In the genomic region with DNA sequence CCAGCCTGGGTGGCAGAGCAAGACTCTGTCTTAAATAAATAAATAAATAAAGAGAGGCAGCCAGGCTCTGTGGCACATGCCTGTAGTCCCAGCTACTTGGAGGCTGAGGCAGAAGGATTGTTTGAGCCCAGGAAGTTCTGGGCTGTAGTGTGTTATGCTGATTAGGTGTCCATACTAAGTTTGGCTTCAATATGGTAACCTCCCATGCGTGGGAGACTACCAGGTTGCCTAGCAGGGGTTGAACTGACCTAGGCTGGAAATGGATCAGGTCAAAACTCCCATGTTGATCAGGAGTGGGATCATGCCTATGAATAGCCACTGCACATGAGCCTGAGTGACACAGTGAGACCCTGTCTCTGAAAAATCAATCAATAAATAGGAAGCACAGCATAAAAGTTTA, we compare ENCODE assay signal across 19 cellular contexts. TPM values are rescaled to one million over a fixed set of nuclear protein-coding genes. Genes with fewer than 3 reads are reported as not detected.
DNase-seq lines count a peak whose midpoint lies in the region; ATAC-seq and TF ChIP-seq lines count a peak whose summit lies in the region.
"Had no signal": no experiment of that assay in that cellular context is flagged by ENCODE, and none has a peak within 500 bp of the region (broad histone marks: within the 10 kb centered on the region; RNA-seq: fewer than 3 reads in every experiment).

No MANE protein-coding gene starts in this region.

- in situ Hi-C loops in IMR-90 (cut with MboI; ENCODE audit: low sequenced_read_pairs) = no loop called here

- H3K27ac ChIP-seq in DND-41 (ENCODE audit: low read length) (no peak overlapping the region), IMR-90 (ENCODE audit: insufficient read depth, low read length) (no peak overlapping the region), foreskin keratinocyte (no peak overlapping the region)

- no peaks in the 10 kb centered on the region for H3K27me3 ChIP-seq in DND-41 (ENCODE audit: insufficient read depth, low read length, poor library complexity)
- H3K27me3 ChIP-seq in IMR-90 (ENCODE audit: control insufficient read depth, insufficient read depth, low read length) = no peaks in the 10 kb centered on the region
- H3K27me3 ChIP-seq in foreskin keratinocyte = no peaks in the 10 kb centered on the region
- H3K27me3 ChIP-seq: BE2C had no signal

- CTCF ChIA-PET in IMR-90 (lab: Yijun Ruan, JAX) = no interaction called here

- peaks cover 14% of the 10 kb centered on the region for H3K79me2 ChIP-seq in DND-41 (ENCODE audit: insufficient read depth, low read length)

- H3K18ac ChIP-seq in IMR-90 (ENCODE audit: low read depth, low read length) = no peak overlapping the region

- dilution Hi-C loops in IMR-90 (cut with HindIII; ENCODE audit: low sequenced_read_pairs, unreplicated experiment) = no loop called here

- H3K36me3 Mint-ChIP-seq in T-helper 17 cell (ENCODE audit: low read depth) (peaks cover 5% of the 10 kb centered on the region), progenitor cell of endocrine pancreas (ENCODE audit: insufficient read depth) (no peaks in the 10 kb centered on the region)

- 0 out of 2 replicates have a peak, but pooled peaks cover 2% of the 10 kb centered on the region for H3K9me1 ChIP-seq in IMR-90 (ENCODE audit: insufficient read depth, low read length)

- H3K4me3 ChIP-seq in DND-41 (ENCODE audit: low read depth in 1 of 2, low read length in 2 of 2) (no peak overlapping the region), IMR-90 (ENCODE audit: insufficient read depth, low read depth, low read length) (no peak overlapping the region)

- no peak overlapping the region for H2BK5ac ChIP-seq in IMR-90 (ENCODE audit: low read depth, low read length, poor library complexity, severe bottlenecking)

- H4K20me1 ChIP-seq in DND-41 (ENCODE audit: insufficient read depth, low read length) (peaks cover 7% of the 10 kb centered on the region), IMR-90 (ENCODE audit: insufficient read depth, low read length) (peaks cover 10% of the 10 kb centered on the region)

- BruUV-seq in IMR-90 (replicated peaks; lab: Mats Ljungman, UMichigan) = no TSS peak

- H2BK120ac ChIP-seq in IMR-90 (ENCODE audit: low read depth, low read length) = no peak overlapping the region

- peaks cover 0 to 8% of the 10 kb centered on the region in 2 experiments; a peak in 1 of 4 replicates for H3K79me1 ChIP-seq in IMR-90 (ENCODE audit: low read depth in 1 of 2, low read length in 2 of 2)

- no peak overlapping the region for H3K23ac ChIP-seq in IMR-90 (ENCODE audit: low read depth, low read length)

- no peak overlapping the region for H4K5ac ChIP-seq in IMR-90 (ENCODE audit: low read depth, low read length)

- H3K9me3 ChIP-seq in DND-41 (ENCODE audit: insufficient read depth, low read length, severe bottlenecking) = no peaks in the 10 kb centered on the region
- H3K9me3 ChIP-seq in IMR-90 (ENCODE audit: control insufficient read depth, insufficient read depth, low read length) = no peaks in the 10 kb centered on the region
- H3K9me3 ChIP-seq in T-helper 17 cell (ENCODE audit: control insufficient read depth, low read length, poor library complexity, severe bottlenecking) = no peaks in the 10 kb centered on the region
- H3K9me3 ChIP-seq: BE2C had no signal

- no peaks in the 10 kb centered on the region for H3K9me3 Mint-ChIP-seq in progenitor cell of endocrine pancreas (ENCODE audit: low read depth)
- H3K9me3 Mint-ChIP-seq: HFFc6 had no signal

- no peak overlapping the region for H3K56ac ChIP-seq in IMR-90 (ENCODE audit: extremely low read depth, insufficient read depth, low read length)

- H3K4me2 ChIP-seq in DND-41 (ENCODE audit: insufficient read depth, low read length) (no peak overlapping the region), IMR-90 (ENCODE audit: low read depth, low read length) (no peak overlapping the region)

- H3K4me1 ChIP-seq in DND-41 (ENCODE audit: insufficient read depth, low read length) = peaks cover 11% of the 10 kb centered on the region
- H3K4me1 ChIP-seq in IMR-90 (ENCODE audit: control insufficient read depth, insufficient read depth, low read length) = peaks cover under 1% of the 10 kb centered on the region
- H3K4me1 ChIP-seq in foreskin keratinocyte = no peaks in the 10 kb centered on the region

- no peak overlapping the region for H3K4me3 Mint-ChIP-seq in T-helper 17 cell
- no peak overlapping the region for H3K4me3 Mint-ChIP-seq in progenitor cell of endocrine pancreas (ENCODE audit: low read depth)
- H3K4me3 Mint-ChIP-seq: HFFc6 had no signal

- H4K8ac ChIP-seq in IMR-90 (ENCODE audit: low read depth in 2 of 2, low read length in 2 of 2) = no peak overlapping the region

- H3K9ac ChIP-seq in DND-41 (ENCODE audit: low read depth, low read length) = no peak overlapping the region
- H3K9ac ChIP-seq in IMR-90 (ENCODE audit: low read depth, low read length) = no peak overlapping the region

- no peak overlapping the region for H4K91ac ChIP-seq in IMR-90 (ENCODE audit: insufficient read depth, low read depth, low read length)

- H2AFZ ChIP-seq in DND-41 (ENCODE audit: low read depth, low read length) (0 out of 2 replicates have a peak overlapping the region, but pooled peaks have one; percentile 31), IMR-90 (replicated peaks; ENCODE audit: low read length, poor library complexity) (peak overlapping the region; percentile 21)

- peaks cover 9% of the 10 kb centered on the region for H3K27me3 Mint-ChIP-seq in T-helper 17 cell
- H3K27me3 Mint-ChIP-seq in progenitor cell of endocrine pancreas = peaks cover 14% of the 10 kb centered on the region

- 20% methylated on average over 1 of the region's 1 CpG; no CpG with 5 or more reads in 1 of the 2 experiments for WGBS in IMR-90 (ENCODE audit: extremely low coverage in 2 of 2, insufficient read length in 1 of 2), 2 experiments

- no peak overlapping the region for H2BK15ac ChIP-seq in IMR-90 (ENCODE audit: low read depth, low read length)

- TF ChIP-seq RAD21 in IMR-90 (IDR thresholded peaks at IDR 0.05; ENCODE audit: low read length) = no peak

- TF ChIP-seq CTCF in DND-41 (IDR thresholded peaks at IDR 0.05; ENCODE audit: borderline replicate concordance, extremely low read depth, low read length, poor library complexity, severe bottlenecking) (no peak), IMR-90 (conservative IDR thresholded peaks at IDR 0.05; ENCODE audit: low read depth, low read length) (no peak), progenitor cell of endocrine pancreas (IDR thresholded peaks at IDR 0.05; ENCODE audit: unreplicated experiment) (no peak), foreskin keratinocyte (conservative IDR thresholded peaks at IDR 0.05) (no peak)

- H3K4me1 Mint-ChIP-seq in T-helper 17 cell = peaks cover 16% of the 10 kb centered on the region
- H3K4me1 Mint-ChIP-seq in progenitor cell of endocrine pancreas (ENCODE audit: low read depth) = peaks cover 6% of the 10 kb centered on the region

- H3K4ac ChIP-seq in IMR-90 (ENCODE audit: low read depth, low read length) = no peak overlapping the region

- H3K14ac ChIP-seq in IMR-90 (replicated peaks; ENCODE audit: low read depth, low read length) = no peak overlapping the region

- no peak overlapping the region for H2AK9ac ChIP-seq in IMR-90 (replicated peaks; ENCODE audit: low read depth, low read length, poor library complexity)

- ATAC-seq in DND-41 (ENCODE audit: insufficient read depth, low read depth) = no peak
- no peak for ATAC-seq in IMR-90 (ENCODE audit: low read depth)
- ATAC-seq in T-helper 17 cell = no peak
- ATAC-seq in foreskin keratinocyte = no peak
- ATAC-seq: HCT116 had no signal

- intact Hi-C loops in IMR-90 (cut with micrococcal nuclease) = no loop called here

- no peak for TF ChIP-seq POLR2A in IMR-90 (IDR thresholded peaks at IDR 0.05; ENCODE audit: low read depth, low read length)

- peaks cover 4% of the 10 kb centered on the region for H3K36me3 ChIP-seq in DND-41 (ENCODE audit: insufficient read depth, low read length)
- peaks cover under 1% of the 10 kb centered on the region; the same call in 1 of the 2 replicates for H3K36me3 ChIP-seq in IMR-90 (ENCODE audit: control insufficient read depth, insufficient read depth, low read length)

- no peak overlapping the region for H2BK20ac ChIP-seq in IMR-90 (ENCODE audit: low read depth, low read length)

- peak overlapping the region; percentile 47 for H3K27ac Mint-ChIP-seq in T-helper 17 cell
- H3K27ac Mint-ChIP-seq in progenitor cell of endocrine pancreas = peak overlapping the region; percentile 6
- H3K27ac Mint-ChIP-seq: CD4-positive, CD25-positive, alpha-beta regulatory T cell; HFFc6 had no signal

- DNase-seq in DND-41 (no peak), IMR-90 (no peak), T-helper 17 cell (no peak), progenitor cell of endocrine pancreas (ENCODE audit: low spot score, unreplicated experiment) (no peak), GM03348 (ENCODE audit: low spot score) (no peak), foreskin keratinocyte (no peak)
- DNase-seq in NK-92 treated with Interleukin-12 subunit alpha and Interleukin-12 subunit beta, amount 100 ng/mL, for 24 hours (lab: John Stamatoyannopoulos, UW) = no peak
- DNase-seq: ACHN; BE2C; C1 segment of cervical spinal cord; CD4-positive, CD25-positive, alpha-beta regulatory T cell; CD8-positive, alpha-beta memory T cell; COR-L47; DMS 273 treated with DMSO at 0.1 percent for 48 hours; DMS53; GOT3; H7; HFFc6 had no signal

- no peak overlapping the region for H2AK5ac ChIP-seq in IMR-90 (ENCODE audit: low read depth, low read length)

- POLR2A ChIA-PET in IMR-90 (lab: Charles Lee; ENCODE audit: unreplicated experiment) = no interaction called here

RNA-seq across cellular contexts. Expression of a gene that starts 4.0 kb away (rescaled TPM):
- 72.8 and 81.4 TPM in 2 replicates for total RNA-seq in IMR-90 (2012; rRNA removed)
- polyA plus RNA-seq in IMR-90 (2012; rRNA removed) = 200 and 344 TPM in 2 replicates
- polyA plus RNA-seq in IMR-90 (2012; cell fraction: cytosol; rRNA removed) = 133 and 172 TPM in 2 replicates
- polyA plus RNA-seq in IMR-90 (2012; cell fraction: nucleus; rRNA removed; ENCODE audit: low replicate concordance) = 1,852 and 3,219 TPM in 2 replicates
- total RNA-seq in T-helper 17 cell = 100 to 1,000 TPM; 352 to 394 TPM
- 355 and 363 TPM in 2 replicates for total RNA-seq in progenitor cell of endocrine pancreas
- total RNA-seq in foreskin keratinocyte = 138 and 160 TPM in 2 replicates
- 183 and 199 TPM in 2 replicates for polyA plus RNA-seq in foreskin keratinocyte

RNA-seq across cellular contexts. Expression of a gene that starts 8.8 kb away (rescaled TPM):
- total RNA-seq in IMR-90 (2012; rRNA removed) (not detected in 2 replicates), T-helper 17 cell (not detected), progenitor cell of endocrine pancreas (not detected in 2 replicates), foreskin keratinocyte (not detected in 2 replicates)
- polyA plus RNA-seq in IMR-90 (2012; rRNA removed) (0.02 TPM in 1 of 2 replicates, not detected in the other), foreskin keratinocyte (not detected in 2 replicates)
- not detected in 2 replicates for polyA plus RNA-seq in IMR-90 (2012; cell fraction: cytosol; rRNA removed)
- not detected in 2 replicates for polyA plus RNA-seq in IMR-90 (2012; cell fraction: nucleus; rRNA removed; ENCODE audit: low replicate concordance)
- total RNA-seq: CD4-positive, CD25-positive, alpha-beta regulatory T cell; CD8-positive, alpha-beta memory T cell; H7; HFFc6 had no signal
- polyA plus RNA-seq: CD4-positive, CD25-positive, alpha-beta regulatory T cell; CD8-positive, alpha-beta memory T cell had no signal

RNA-seq across cellular contexts. Expression of a gene that starts 16.7 kb away (rescaled TPM):
- total RNA-seq in IMR-90 (2012; rRNA removed) (0.18 TPM in 1 of 2 replicates, not detected in the other), T-helper 17 cell (not detected), progenitor cell of endocrine pancreas (0.91 and 1.5 TPM in 2 replicates), foreskin keratinocyte (10.0 and 11.7 TPM in 2 replicates)
- polyA plus RNA-seq in IMR-90 (2012; rRNA removed) (0.09 and 0.11 TPM in 2 replicates), foreskin keratinocyte (15.2 and 17.2 TPM in 2 replicates)
- 0.40 and 0.54 TPM in 2 replicates for polyA plus RNA-seq in IMR-90 (2012; cell fraction: cytosol; rRNA removed)
- polyA plus RNA-seq in IMR-90 (2012; cell fraction: nucleus; rRNA removed; ENCODE audit: low replicate concordance) = 0.80 and 1.6 TPM in 2 replicates
- total RNA-seq: CD4-positive, CD25-positive, alpha-beta regulatory T cell; CD8-positive, alpha-beta memory T cell had no signal
- polyA plus RNA-seq: CD4-positive, CD25-positive, alpha-beta regulatory T cell; CD8-positive, alpha-beta memory T cell had no signal

RNA-seq across cellular contexts. Expression of a gene that starts 23.7 kb away (rescaled TPM):
- total RNA-seq in IMR-90 (2012; rRNA removed) (not detected in 2 replicates), T-helper 17 cell (not detected), progenitor cell of endocrine pancreas (0.38 and 0.80 TPM in 2 replicates), foreskin keratinocyte (1.1 and 1.8 TPM in 2 replicates)
- polyA plus RNA-seq in IMR-90 (2012; rRNA removed) (1.7 and 1.9 TPM in 2 replicates), foreskin keratinocyte (2.0 and 2.5 TPM in 2 replicates)
- 0.47 and 0.86 TPM in 2 replicates for polyA plus RNA-seq in IMR-90 (2012; cell fraction: cytosol; rRNA removed)
- 6.8 and 17.2 TPM in 2 replicates for polyA plus RNA-seq in IMR-90 (2012; cell fraction: nucleus; rRNA removed; ENCODE audit: low replicate concordance)
- total RNA-seq: CD4-positive, CD25-positive, alpha-beta regulatory T cell; CD8-positive, alpha-beta memory T cell; H7 had no signal
- polyA plus RNA-seq: CD4-positive, CD25-positive, alpha-beta regulatory T cell; CD8-positive, alpha-beta memory T cell had no signal

RNA-seq across cellular contexts. Expression of a gene that starts 32.4 kb away (rescaled TPM):
- total RNA-seq in IMR-90 (2012; rRNA removed) (not detected in 2 replicates), T-helper 17 cell (not detected), progenitor cell of endocrine pancreas (not detected in 2 replicates), foreskin keratinocyte (not detected in 2 replicates)
- polyA plus RNA-seq in IMR-90 (2012; rRNA removed) (0.47 and 0.48 TPM in 2 replicates), foreskin keratinocyte (not detected in 2 replicates)
- 0.11 TPM in 1 of 2 replicates, not detected in the other for polyA plus RNA-seq in IMR-90 (2012; cell fraction: cytosol; rRNA removed)
- polyA plus RNA-seq in IMR-90 (2012; cell fraction: nucleus; rRNA removed; ENCODE audit: low replicate concordance) = 0.33 and 1.4 TPM in 2 replicates
- total RNA-seq: CD4-positive, CD25-positive, alpha-beta regulatory T cell; CD8-positive, alpha-beta memory T cell; H7 had no signal
- polyA plus RNA-seq: CD4-positive, CD25-positive, alpha-beta regulatory T cell; CD8-positive, alpha-beta memory T cell had no signal
